ENCODE assay signal across 12 cellular contexts in the genomic region with DNA sequence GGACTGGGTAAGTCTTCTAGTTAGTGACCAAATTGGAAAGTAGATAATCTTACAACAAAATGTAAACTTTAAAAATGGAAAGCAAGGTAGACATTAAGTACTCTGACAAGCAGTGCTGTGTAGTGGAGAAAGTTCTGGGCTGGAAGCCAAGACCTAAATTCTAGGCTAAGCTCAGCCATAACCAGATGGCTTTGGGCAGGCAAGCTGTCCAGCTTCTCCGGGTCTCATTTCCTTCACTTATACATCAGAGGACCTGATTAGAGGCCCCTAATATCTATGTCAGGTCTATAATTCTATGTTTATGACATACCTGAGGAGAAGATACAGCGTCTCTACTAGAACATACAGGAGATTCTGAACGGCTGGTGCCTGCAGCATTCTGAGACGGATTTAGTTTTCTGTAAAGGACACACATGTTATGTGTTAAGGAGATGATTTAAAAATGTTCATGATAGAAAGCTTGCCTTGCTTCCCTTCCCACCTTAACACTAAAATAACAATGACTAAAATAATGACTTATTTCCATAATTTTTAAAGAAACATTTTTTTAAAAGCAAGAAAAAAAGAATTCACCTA.
DNase-seq lines count a peak whose midpoint lies in the region; ATAC-seq and TF ChIP-seq lines count a peak whose summit lies in the region.
"Had no signal": no experiment of that assay in that cellular context is flagged by ENCODE, and none has a peak within 500 bp of the region (broad histone marks: within the 10 kb centered on the region; RNA-seq: fewer than 3 reads in every experiment).

No MANE protein-coding gene starts in this region.

- no peak overlapping the region for H2AFZ ChIP-seq in GM23338

- H3K27ac Mint-ChIP-seq in activated T-cell treated with anti-CD3 and anti-CD28 coated beads, Interleukin-2, amount 50 U/mL, for 24 hours = peak overlapping the region; percentile 47
- no peak overlapping the region for H3K27ac Mint-ChIP-seq in activated naive CD8-positive, alpha-beta T cell treated with anti-CD3 and anti-CD28 coated beads, Interleukin-2, amount 50 U/mL, for 24 hours
- H3K27ac Mint-ChIP-seq in GM23338 = no peak overlapping the region
- H3K27ac Mint-ChIP-seq: activated T-cell treated with anti-CD3 and anti-CD28 coated beads, Interleukin-2, amount 50 U/mL, for 72 hours had no signal

- no peaks in the 10 kb centered on the region for H3K36me3 ChIP-seq in GM23338 (ENCODE audit: insufficient read depth)
- H3K36me3 ChIP-seq: ovary had no signal

- peaks cover 93% of the 10 kb centered on the region for H3K36me3 Mint-ChIP-seq in activated T-cell treated with anti-CD3 and anti-CD28 coated beads, Interleukin-2, amount 50 U/mL, for 24 hours (ENCODE audit: low read depth)
- H3K36me3 Mint-ChIP-seq in activated naive CD8-positive, alpha-beta T cell treated with anti-CD3 and anti-CD28 coated beads, Interleukin-2, amount 50 U/mL, for 24 hours (ENCODE audit: low read depth) = peaks cover 57% of the 10 kb centered on the region
- H3K36me3 Mint-ChIP-seq in GM23338 (ENCODE audit: low read depth) = peaks cover 4% of the 10 kb centered on the region; the same call in 1 of the 3 replicates

- H3K9me3 Mint-ChIP-seq in activated T-cell treated with anti-CD3 and anti-CD28 coated beads, Interleukin-2, amount 50 U/mL, for 24 hours = no peaks in the 10 kb centered on the region
- no peaks in the 10 kb centered on the region for H3K9me3 Mint-ChIP-seq in activated naive CD8-positive, alpha-beta T cell treated with anti-CD3 and anti-CD28 coated beads, Interleukin-2, amount 50 U/mL, for 24 hours
- no peaks in the 10 kb centered on the region for H3K9me3 Mint-ChIP-seq in GM23338
- H3K9me3 Mint-ChIP-seq: activated T-cell treated with anti-CD3 and anti-CD28 coated beads, Interleukin-2, amount 50 U/mL, for 72 hours had no signal

- H3K27ac ChIP-seq in GM23338 (ENCODE audit: low read depth) = no peak overlapping the region
- H3K27ac ChIP-seq: BLaER1 treated with 17β-estradiol and CSF1 and Interleukin-3, amounts not matched to agents 10 nM and 100 nM; ovary had no signal

- in situ Hi-C loops in astrocyte of the cerebellum (cut with HindIII; ENCODE audit: low sequenced_read_pairs) = no loop called here

- H3K4me2 ChIP-seq in GM23338 = no peak overlapping the region
- H3K4me2 ChIP-seq: BLaER1 treated with 17β-estradiol and CSF1 and Interleukin-3, amounts not matched to agents 10 nM and 100 nM had no signal

- no peaks in the 10 kb centered on the region for H3F3A ChIP-seq in GM23338 (replicated peaks; ENCODE audit: low read depth)

- no peaks in the 10 kb centered on the region for H3K79me2 ChIP-seq in GM23338 (replicated peaks; ENCODE audit: insufficient read depth)

- no peak overlapping the region for H3K4me3 Mint-ChIP-seq in activated T-cell treated with anti-CD3 and anti-CD28 coated beads, Interleukin-2, amount 50 U/mL, for 24 hours
- H3K4me3 Mint-ChIP-seq in activated naive CD8-positive, alpha-beta T cell treated with anti-CD3 and anti-CD28 coated beads, Interleukin-2, amount 50 U/mL, for 24 hours = no peak overlapping the region
- H3K4me3 Mint-ChIP-seq in GM23338 = no peak overlapping the region
- H3K4me3 Mint-ChIP-seq: activated T-cell treated with anti-CD3 and anti-CD28 coated beads, Interleukin-2, amount 50 U/mL, for 72 hours had no signal

- H3K9me2 ChIP-seq in GM23338 (ENCODE audit: insufficient read depth) = no peaks in the 10 kb centered on the region

- TF ChIP-seq CTCF in astrocyte of the cerebellum (IDR thresholded peaks at IDR 0.05; ENCODE audit: low read depth, low read length, missing control alignments) (no peak), GM23338 (conservative IDR thresholded peaks at IDR 0.05; ENCODE audit: low read depth in 2 of 2) (no peak)

- no peak overlapping the region for H3K4me3 ChIP-seq in astrocyte of the cerebellum (ENCODE audit: low read depth, low read length)
- no peak overlapping the region for H3K4me3 ChIP-seq in GM23338
- H3K4me3 ChIP-seq: BLaER1 treated with 17β-estradiol and CSF1 and Interleukin-3, amounts not matched to agents 10 nM and 100 nM; ovary had no signal

- H3K27me3 Mint-ChIP-seq in activated T-cell treated with anti-CD3 and anti-CD28 coated beads, Interleukin-2, amount 50 U/mL, for 24 hours = no peaks in the 10 kb centered on the region
- H3K27me3 Mint-ChIP-seq in activated naive CD8-positive, alpha-beta T cell treated with anti-CD3 and anti-CD28 coated beads, Interleukin-2, amount 50 U/mL, for 24 hours = no peaks in the 10 kb centered on the region
- H3K27me3 Mint-ChIP-seq in GM23338 (ENCODE audit: insufficient read depth, low read depth, poor library complexity) = no peaks in the 10 kb centered on the region

- H3K27me3 ChIP-seq in GM23338 (ENCODE audit: insufficient read depth) = no peaks in the 10 kb centered on the region
- H3K27me3 ChIP-seq: BLaER1 treated with 17β-estradiol and CSF1 and Interleukin-3, amounts not matched to agents 10 nM and 100 nM; ovary had no signal

- H3K4me1 Mint-ChIP-seq in activated T-cell treated with anti-CD3 and anti-CD28 coated beads, Interleukin-2, amount 50 U/mL, for 24 hours (ENCODE audit: low read depth) = peaks cover 11% of the 10 kb centered on the region
- peaks cover 10% of the 10 kb centered on the region for H3K4me1 Mint-ChIP-seq in activated naive CD8-positive, alpha-beta T cell treated with anti-CD3 and anti-CD28 coated beads, Interleukin-2, amount 50 U/mL, for 24 hours
- peaks cover 20% of the 10 kb centered on the region; the same call in 2 of the 3 replicates for H3K4me1 Mint-ChIP-seq in GM23338

- DNase-seq in activated T-cell treated with anti-CD3 and anti-CD28 coated beads, Interleukin-2, amount 50 U/mL, for 24 hours = no peak
- DNase-seq in activated T-cell treated with anti-CD3 and anti-CD28 coated beads for 4 hours = no peak
- peak; percentile 64 for DNase-seq in astrocyte of the cerebellum (ENCODE audit: low read depth)
- DNase-seq in hepatic stellate cell (ENCODE audit: low spot score) = peak; percentile 24
- no peak for DNase-seq in activated naive CD8-positive, alpha-beta T cell treated with anti-CD3 and anti-CD28 coated beads, Interleukin-2, amount 50 U/mL, for 24 hours
- no peak for DNase-seq in GM23338 (ENCODE audit: low spot score)
- no peak for DNase-seq in HT-29 (ENCODE audit: low spot score)
- DNase-seq: activated T-cell treated with anti-CD3 and anti-CD28 coated beads, Interleukin-2, amount 50 U/mL, for 72 hours; ovary; SW 1271 had no signal

- H4K20me1 ChIP-seq in GM23338 (replicated peaks; ENCODE audit: insufficient read depth) = no peaks in the 10 kb centered on the region

- no peak for ATAC-seq in activated naive CD8-positive, alpha-beta T cell treated with anti-CD3 and anti-CD28 coated beads, Interleukin-2, amount 50 U/mL, for 24 hours
- ATAC-seq in GM23338 = no peak
- ATAC-seq in GM18502 (IDR thresholded peaks at IDR 0.05; ENCODE audit: poor library complexity, unreplicated experiment) = no peak
- ATAC-seq: activated T-cell treated with anti-CD3 and anti-CD28 coated beads, Interleukin-2, amount 50 U/mL, for 72 hours had no signal

- peaks cover 14% of the 10 kb centered on the region for H3K4me1 ChIP-seq in GM23338 (ENCODE audit: insufficient read depth)

TF ChIP-seq in GM23338, 12 proteins besides CTCF, POLR2A, EP300 and RAD21 (continues in another document):
- TF ChIP-seq, protein P1, sequence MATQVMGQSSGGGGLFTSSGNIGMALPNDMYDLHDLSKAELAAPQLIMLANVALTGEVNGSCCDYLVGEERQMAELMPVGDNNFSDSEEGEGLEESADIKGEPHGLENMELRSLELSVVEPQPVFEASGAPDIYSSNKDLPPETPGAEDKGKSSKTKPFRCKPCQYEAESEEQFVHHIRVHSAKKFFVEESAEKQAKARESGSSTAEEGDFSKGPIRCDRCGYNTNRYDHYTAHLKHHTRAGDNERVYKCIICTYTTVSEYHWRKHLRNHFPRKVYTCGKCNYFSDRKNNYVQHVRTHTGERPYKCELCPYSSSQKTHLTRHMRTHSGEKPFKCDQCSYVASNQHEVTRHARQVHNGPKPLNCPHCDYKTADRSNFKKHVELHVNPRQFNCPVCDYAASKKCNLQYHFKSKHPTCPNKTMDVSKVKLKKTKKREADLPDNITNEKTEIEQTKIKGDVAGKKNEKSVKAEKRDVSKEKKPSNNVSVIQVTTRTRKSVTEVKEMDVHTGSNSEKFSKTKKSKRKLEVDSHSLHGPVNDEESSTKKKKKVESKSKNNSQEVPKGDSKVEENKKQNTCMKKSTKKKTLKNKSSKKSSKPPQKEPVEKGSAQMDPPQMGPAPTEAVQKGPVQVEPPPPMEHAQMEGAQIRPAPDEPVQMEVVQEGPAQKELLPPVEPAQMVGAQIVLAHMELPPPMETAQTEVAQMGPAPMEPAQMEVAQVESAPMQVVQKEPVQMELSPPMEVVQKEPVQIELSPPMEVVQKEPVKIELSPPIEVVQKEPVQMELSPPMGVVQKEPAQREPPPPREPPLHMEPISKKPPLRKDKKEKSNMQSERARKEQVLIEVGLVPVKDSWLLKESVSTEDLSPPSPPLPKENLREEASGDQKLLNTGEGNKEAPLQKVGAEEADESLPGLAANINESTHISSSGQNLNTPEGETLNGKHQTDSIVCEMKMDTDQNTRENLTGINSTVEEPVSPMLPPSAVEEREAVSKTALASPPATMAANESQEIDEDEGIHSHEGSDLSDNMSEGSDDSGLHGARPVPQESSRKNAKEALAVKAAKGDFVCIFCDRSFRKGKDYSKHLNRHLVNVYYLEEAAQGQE (IDR thresholded peaks at IDR 0.05; ENCODE audit: unreplicated experiment) = no peak
- TF ChIP-seq NANOG (IDR thresholded peaks at IDR 0.05; ENCODE audit: borderline replicate concordance) (no peak), EZH2phosphoT487 (IDR thresholded peaks at IDR 0.05; ENCODE audit: unreplicated experiment) (no peak), EZH2 (IDR thresholded peaks at IDR 0.05; ENCODE audit: low read depth, unreplicated experiment) (no peak), JUNB (IDR thresholded peaks at IDR 0.05; ENCODE audit: unreplicated experiment) (no peak), ZNF114 (CRISPR knock-in tag; IDR thresholded peaks at IDR 0.05) (no peak)

Comparison
In these comparisons a context has a peak if more than half of its experiments do, and no peak if none do; other contexts are left out.
1. DNase-seq: peak in astrocyte of the cerebellum (single experiment) and hepatic stellate cell (single experiment); none in activated T-cell treated with anti-CD3 and anti-CD28 coated beads, Interleukin-2, amount 50 U/mL, for 24 hours (single experiment), activated T-cell treated with anti-CD3 and anti-CD28 coated beads for 4 hours (single experiment), activated naive CD8-positive, alpha-beta T cell treated with anti-CD3 and anti-CD28 coated beads, Interleukin-2, amount 50 U/mL, for 24 hours (single experiment), GM23338 (single experiment) and HT-29 (single experiment).